In genomic region chr11:59706518-59707285, GRCh38 we compare ENCODE assay signal across 15 cellular contexts. TPM values are rescaled to one million over a fixed set of nuclear protein-coding genes. Genes with fewer than 3 reads are reported as not detected.
A peak's percentile ranks its signal among the peaks of the same experiment; 100 is the strongest.
DNase-seq lines count a peak whose midpoint lies in the region; ATAC-seq and TF ChIP-seq lines count a peak whose summit lies in the region.
"Had no signal": no experiment of that assay in that cellular context is flagged by ENCODE, and none has a peak within 500 bp of the region (broad histone marks: within the 10 kb centered on the region; RNA-seq: fewer than 3 reads in every experiment).

No MANE protein-coding gene starts in this region.

- H3K27ac ChIP-seq in breast epithelium (no peak overlapping the region), thyroid gland (no peak overlapping the region)

- H3K4me3 ChIP-seq in breast epithelium (no peak overlapping the region), thyroid gland (replicated peaks in 1 of 3) (no peak overlapping the region)

- H3K4me1 Mint-ChIP-seq in MCF 10A (ENCODE audit: insufficient read depth, unreplicated experiment), result peaks cover 25% of the 10 kb centered on the region

- BruUV-seq in MCF 10A (replicated peaks; lab: Mats Ljungman, UMichigan), result no TSS peak

- H3K36me3 ChIP-seq in breast epithelium, result no peaks in the 10 kb centered on the region
- H3K36me3 ChIP-seq in thyroid gland, result no peaks in the 10 kb centered on the region

- H3K27ac Mint-ChIP-seq in MCF 10A (ENCODE audit: low read depth, unreplicated experiment), result peak overlapping the region; percentile 61
- H3K27ac Mint-ChIP-seq: dendritic cell treated with granulocyte-macrophage colony-stimulating factor and Interleukin-4, amounts not matched to agents 40 ng/mL and 50 ng/mL, for 4 days had no signal

- 92 to 93% methylated on average over 5 of the region's 5 CpGs for WGBS in thyroid gland, 2 donors

- peak; percentile 44 for DNase-seq in MCF 10A (ENCODE audit: unreplicated experiment)
- DNase-seq in breast epithelium (ENCODE audit: low spot score in 2 of 2), result no peak
- peak; percentile 49 for DNase-seq in UCSD-AML1 (lab: John Stamatoyannopoulos, UW; ENCODE audit: unreplicated experiment)
- DNase-seq in glomerular visceral epithelial cell (ENCODE audit: extremely low spot score), result peak; percentile 92
- no peak for DNase-seq in omental fat pad (ENCODE audit: low spot score)
- no peak for DNase-seq in thyroid gland
- DNase-seq in DMS153 treated with DMSO at 0.1 percent for 48 hours (lab: John Stamatoyannopoulos, UW; ENCODE audit: unreplicated experiment), result no peak
- DNase-seq: activated T-cell treated with anti-CD3 and anti-CD28 coated beads, Interleukin-2, amount 50 U/mL, for 1 hour; stimulated activated CD4-positive, alpha-beta T cell treated with anti-CD3 and anti-CD28 coated beads, Interleukin-15, amount 100 ng/mL, for 24 hours; T-helper 1 cell had no signal

- H3K27me3 Mint-ChIP-seq in MCF 10A (ENCODE audit: insufficient read depth, unreplicated experiment), result no peaks in the 10 kb centered on the region

- no peaks in the 10 kb centered on the region for H3K9me3 ChIP-seq in breast epithelium
- no peaks in the 10 kb centered on the region for H3K9me3 ChIP-seq in thyroid gland

- intact Hi-C loops in MCF 10A (cut with micrococcal nuclease) (no loop called here), breast epithelium (cut with DNase I; ENCODE audit: low total_unique reads) (no loop called here), thyroid gland (cut with DNase I) (no loop called here)

- no peak for TF ChIP-seq CTCF in MCF 10A (IDR thresholded peaks at IDR 0.05; ENCODE audit: unreplicated experiment)
- no peak for TF ChIP-seq CTCF in breast epithelium (IDR thresholded peaks at IDR 0.05)
- no peak for TF ChIP-seq CTCF in omental fat pad (IDR thresholded peaks at IDR 0.05)
- no peak for TF ChIP-seq CTCF in thyroid gland (IDR thresholded peaks at IDR 0.05)

- ATAC-seq in omental fat pad (ENCODE audit: low FRiP score) (no peak), GM18870 (IDR thresholded peaks at IDR 0.05; ENCODE audit: unreplicated experiment) (no peak)

- no peaks in the 10 kb centered on the region for H3K36me3 Mint-ChIP-seq in MCF 10A (ENCODE audit: insufficient read depth, unreplicated experiment)

- TF ChIP-seq POLR2A in breast epithelium (IDR thresholded peaks at IDR 0.05) (no peak), thyroid gland (IDR thresholded peaks at IDR 0.05) (no peak)

- no peak overlapping the region for H3K4me3 Mint-ChIP-seq in MCF 10A (ENCODE audit: unreplicated experiment)
- H3K4me3 Mint-ChIP-seq: dendritic cell treated with granulocyte-macrophage colony-stimulating factor and Interleukin-4, amounts not matched to agents 40 ng/mL and 50 ng/mL, for 4 days had no signal

- H3K4me1 ChIP-seq in breast epithelium (no peaks in the 10 kb centered on the region), thyroid gland (no peaks in the 10 kb centered on the region)

- POLR2A ChIA-PET in MCF 10A (lab: Yijun Ruan, JAX), result interaction anchor here (1.0 to 1.3 kb wide), 3 partner anchors 15 to 95 kb away, joined by 3 read pairs; no protein-coding TSS in a partner anchor

- peaks cover 7% of the 10 kb centered on the region for H3K9me3 Mint-ChIP-seq in MCF 10A (ENCODE audit: unreplicated experiment)
- H3K9me3 Mint-ChIP-seq: dendritic cell treated with granulocyte-macrophage colony-stimulating factor and Interleukin-4, amounts not matched to agents 40 ng/mL and 50 ng/mL, for 4 days had no signal

- CTCF ChIA-PET in MCF 10A (lab: Yijun Ruan, JAX), result interaction anchor here (0.6 kb wide), 1 partner anchor 1649 kb away, joined by 3 read pairs; no protein-coding TSS in a partner anchor

- H3K27me3 ChIP-seq in breast epithelium, result no peaks in the 10 kb centered on the region
- H3K27me3 ChIP-seq in thyroid gland, result no peaks in the 10 kb centered on the region

RNA-seq across cellular contexts. Expression of gene OR10V1, which starts 6.9 kb away (rescaled TPM):
- not detected in 2 replicates for total RNA-seq in MCF 10A (2022)
- total RNA-seq in breast epithelium, result not detected
- not detected for total RNA-seq in omental fat pad
- total RNA-seq in thyroid gland, result not detected
- total RNA-seq: A673, lung microvascular endothelial cell, temporal lobe had no signal

RNA-seq across cellular contexts. Expression of gene PATL1, which starts 37.9 kb away (rescaled TPM):
- total RNA-seq in MCF 10A (2022) (42.6 and 49.6 TPM in 2 replicates), breast epithelium (10 to 100 TPM; 13.4 to 15.8 (median 15.2) TPM), omental fat pad (10 to 100 TPM; 14.8 to 19.6 (median 17.1) TPM), thyroid gland (10 to 100 TPM; 14.5 to 19.8 (median 17.0) TPM)

RNA-seq across cellular contexts. Expression of gene STX3, which starts 48.5 kb away (rescaled TPM):
- total RNA-seq in MCF 10A (2022) (12.1 and 22.1 TPM in 2 replicates), breast epithelium (10 to 100 TPM; 32.2 to 58.8 (median 53.7) TPM), omental fat pad (10 to 100 TPM; 19.9 to 37.4 (median 31.9) TPM), thyroid gland (10 to 100 TPM; 36.5 to 46.4 (median 41.6) TPM)

Comparison
In these comparisons a context has a peak if more than half of its experiments do, and no peak if none do; other contexts are left out.
1. DNase-seq: peak in MCF 10A (single experiment), UCSD-AML1 (single experiment) and glomerular visceral epithelial cell (single experiment); none in breast epithelium (0 of 2), omental fat pad (single experiment), thyroid gland (0 of 2) and DMS153 treated with DMSO at 0.1 percent for 48 hours (single experiment).